Comparison of ENCODE assay signal across 8 cellular contexts in genomic region chr4:106238819-106239420, GRCh38.
DNase-seq lines count a peak whose midpoint lies in the region; ATAC-seq and TF ChIP-seq lines count a peak whose summit lies in the region.
"Had no signal": no experiment of that assay in that cellular context is flagged by ENCODE, and none has a peak within 500 bp of the region (broad histone marks: within the 10 kb centered on the region; RNA-seq: fewer than 3 reads in every experiment).

No MANE protein-coding gene starts in this region.

- no peaks in the 10 kb centered on the region for H3K27me3 Mint-ChIP-seq in endodermal cell (ENCODE audit: insufficient read depth)
- no peaks in the 10 kb centered on the region for H3K27me3 Mint-ChIP-seq in T-helper 2 cell treated with Interferon-gamma antibody and Interleukin-4, amounts not matched to agents 5 μg/mL and 100 μg/mL, for 36 hours (ENCODE audit: low read depth)
- H3K27me3 Mint-ChIP-seq: activated naive CD4-positive, alpha-beta T cell treated with anti-CD3 and anti-CD28 coated beads, Interleukin-2, amount 50 U/mL, for 24 hours had no signal

- no peaks in the 10 kb centered on the region for H3K9me2 ChIP-seq in OCI-LY1 (ENCODE audit: low read depth, low read length)

- H3K9me3 ChIP-seq in DND-41 (ENCODE audit: insufficient read depth, low read length, severe bottlenecking) (no peaks in the 10 kb centered on the region), OCI-LY1 (ENCODE audit: low read length) (no peaks in the 10 kb centered on the region), endodermal cell (ENCODE audit: control insufficient read depth, low read length) (no peaks in the 10 kb centered on the region), parathyroid adenoma (ENCODE audit: control insufficient read depth, low read length) (no peaks in the 10 kb centered on the region)

- H3K4me3 ChIP-seq in DND-41 (ENCODE audit: low read depth in 1 of 2, low read length in 2 of 2) (no peak overlapping the region), OCI-LY1 (ENCODE audit: low read depth, low read length, poor library complexity, severe bottlenecking) (no peak overlapping the region), endodermal cell (ENCODE audit: low read length) (no peak overlapping the region), parathyroid adenoma (ENCODE audit: low read depth, low read length) (no peak overlapping the region)

- H3K9me3 Mint-ChIP-seq in endodermal cell, result no peaks in the 10 kb centered on the region
- no peaks in the 10 kb centered on the region for H3K9me3 Mint-ChIP-seq in T-helper 2 cell treated with Interferon-gamma antibody and Interleukin-4, amounts not matched to agents 5 μg/mL and 100 μg/mL, for 36 hours
- H3K9me3 Mint-ChIP-seq: activated naive CD4-positive, alpha-beta T cell treated with anti-CD3 and anti-CD28 coated beads, Interleukin-2, amount 50 U/mL, for 24 hours had no signal

- H3K4me1 ChIP-seq in DND-41 (ENCODE audit: insufficient read depth, low read length) (no peaks in the 10 kb centered on the region), OCI-LY1 (ENCODE audit: insufficient read depth, low read length, severe bottlenecking) (no peaks in the 10 kb centered on the region), endodermal cell (ENCODE audit: control insufficient read depth, insufficient read depth, low read length) (no peaks in the 10 kb centered on the region), parathyroid adenoma (no peaks in the 10 kb centered on the region)

- H3K27me3 ChIP-seq in DND-41 (ENCODE audit: insufficient read depth, low read length, poor library complexity) (no peaks in the 10 kb centered on the region), OCI-LY1 (ENCODE audit: insufficient read depth, low read length) (no peaks in the 10 kb centered on the region), endodermal cell (ENCODE audit: control insufficient read depth, insufficient read depth, low read length, poor library complexity, severe bottlenecking) (no peaks in the 10 kb centered on the region), parathyroid adenoma (ENCODE audit: control insufficient read depth, insufficient read depth, low read length) (no peaks in the 10 kb centered on the region)

- H3K27ac ChIP-seq in DND-41 (ENCODE audit: low read length), result no peak overlapping the region
- no peak overlapping the region for H3K27ac ChIP-seq in OCI-LY1 (ENCODE audit: low read depth, low read length, poor library complexity, severe bottlenecking)
- H3K27ac ChIP-seq in endodermal cell (ENCODE audit: low read depth, low read length), result no peak overlapping the region
- H3K27ac ChIP-seq in parathyroid adenoma, result no peak overlapping the region

- H2AFZ ChIP-seq in DND-41 (ENCODE audit: low read depth, low read length), result no peak overlapping the region
- no peak overlapping the region for H2AFZ ChIP-seq in OCI-LY1 (ENCODE audit: low read length)
- H2AFZ ChIP-seq in parathyroid adenoma, result no peak overlapping the region

- H3K4me1 Mint-ChIP-seq in endodermal cell, result peaks cover 2% of the 10 kb centered on the region
- H3K4me1 Mint-ChIP-seq in T-helper 2 cell treated with Interferon-gamma antibody and Interleukin-4, amounts not matched to agents 5 μg/mL and 100 μg/mL, for 36 hours (ENCODE audit: low read depth), result no peaks in the 10 kb centered on the region
- H3K4me1 Mint-ChIP-seq: activated naive CD4-positive, alpha-beta T cell treated with anti-CD3 and anti-CD28 coated beads, Interleukin-2, amount 50 U/mL, for 24 hours had no signal

- TF ChIP-seq CTCF in DND-41 (IDR thresholded peaks at IDR 0.05; ENCODE audit: borderline replicate concordance, extremely low read depth, low read length, poor library complexity, severe bottlenecking) (peak; percentile 57), OCI-LY1 (IDR thresholded peaks at IDR 0.05; ENCODE audit: low read length) (peak; percentile 61), endodermal cell (conservative IDR thresholded peaks at IDR 0.05) (peak; percentile 88), parathyroid adenoma (IDR thresholded peaks at IDR 0.05) (peak; percentile 32)

- peak; percentile 77 for ATAC-seq in DND-41 (ENCODE audit: insufficient read depth, low read depth)
- peak; percentile 83 for ATAC-seq in GM19025 (IDR thresholded peaks at IDR 0.05; ENCODE audit: low read depth, unreplicated experiment)
- peak; percentile 60 for ATAC-seq in HG03064 (IDR thresholded peaks at IDR 0.05; ENCODE audit: low read depth, unreplicated experiment)

- 59 to 77% methylated on average over 2 of the region's 2 CpGs for WGBS in endodermal cell (ENCODE audit: insufficient coverage in 1 of 2, insufficient read length in 1 of 2), 2 experiments

- no peaks in the 10 kb centered on the region for H3F3A ChIP-seq in OCI-LY1 (ENCODE audit: insufficient read depth, low read length)

- H3K4me2 ChIP-seq in DND-41 (ENCODE audit: insufficient read depth, low read length) (no peak overlapping the region), OCI-LY1 (ENCODE audit: low read length) (no peak overlapping the region), parathyroid adenoma (ENCODE audit: low read length) (no peak overlapping the region)

- H3K36me3 ChIP-seq in DND-41 (ENCODE audit: insufficient read depth, low read length), result peaks cover under 1% of the 10 kb centered on the region; the same call in 1 of the 2 replicates
- no peaks in the 10 kb centered on the region for H3K36me3 ChIP-seq in OCI-LY1 (ENCODE audit: insufficient read depth, low read length)
- peaks cover 21% of the 10 kb centered on the region for H3K36me3 ChIP-seq in endodermal cell (ENCODE audit: control insufficient read depth, insufficient read depth, low read length)
- no peaks in the 10 kb centered on the region for H3K36me3 ChIP-seq in parathyroid adenoma (ENCODE audit: control insufficient read depth, insufficient read depth, low read length)

- H3K36me3 Mint-ChIP-seq in endodermal cell (ENCODE audit: low read depth), result peaks cover 18% of the 10 kb centered on the region
- peaks cover 6% of the 10 kb centered on the region for H3K36me3 Mint-ChIP-seq in T-helper 2 cell treated with Interferon-gamma antibody and Interleukin-4, amounts not matched to agents 5 μg/mL and 100 μg/mL, for 36 hours (ENCODE audit: low read depth)

- no peak overlapping the region for H3K4me3 Mint-ChIP-seq in endodermal cell
- H3K4me3 Mint-ChIP-seq in T-helper 2 cell treated with Interferon-gamma antibody and Interleukin-4, amounts not matched to agents 5 μg/mL and 100 μg/mL, for 36 hours, result no peak overlapping the region
- H3K4me3 Mint-ChIP-seq: activated naive CD4-positive, alpha-beta T cell treated with anti-CD3 and anti-CD28 coated beads, Interleukin-2, amount 50 U/mL, for 24 hours had no signal

- H3K79me2 ChIP-seq in DND-41 (ENCODE audit: insufficient read depth, low read length) (no peaks in the 10 kb centered on the region), OCI-LY1 (ENCODE audit: insufficient read depth, low read length) (no peaks in the 10 kb centered on the region), parathyroid adenoma (no peaks in the 10 kb centered on the region)

- H3K9ac ChIP-seq in DND-41 (ENCODE audit: low read depth, low read length) (no peak overlapping the region), OCI-LY1 (ENCODE audit: low read length) (no peak overlapping the region), endodermal cell (ENCODE audit: extremely low read depth, low read length, poor library complexity, severe bottlenecking) (no peak overlapping the region), parathyroid adenoma (no peak overlapping the region)

- peak; percentile 12 for DNase-seq in DND-41
- DNase-seq in endodermal cell, result peak; percentile 75
- no peak for DNase-seq in T-helper 2 cell treated with Interferon-gamma antibody and Interleukin-4, amounts not matched to agents 5 μg/mL and 100 μg/mL, for 36 hours (ENCODE audit: low spot score)

- no peaks in the 10 kb centered on the region for H4K20me1 ChIP-seq in DND-41 (ENCODE audit: insufficient read depth, low read length)
- H4K20me1 ChIP-seq in OCI-LY1 (ENCODE audit: insufficient read depth, low read length), result no peaks in the 10 kb centered on the region

- H3K27ac Mint-ChIP-seq in endodermal cell, result peak overlapping the region; percentile 74
- H3K27ac Mint-ChIP-seq in T-helper 2 cell treated with Interferon-gamma antibody and Interleukin-4, amounts not matched to agents 5 μg/mL and 100 μg/mL, for 36 hours, result no peak overlapping the region

Comparison
In these comparisons a context has a peak if more than half of its experiments do, and no peak if none do; other contexts are left out.
1. CTCF ChIP-seq: peak in every context shown above with its lines; median percentile 88 in endodermal cell; 61 in OCI-LY1; 57 in DND-41; 32 in parathyroid adenoma.